ENCODE assay signal across 22 cellular contexts in the genomic region with DNA sequence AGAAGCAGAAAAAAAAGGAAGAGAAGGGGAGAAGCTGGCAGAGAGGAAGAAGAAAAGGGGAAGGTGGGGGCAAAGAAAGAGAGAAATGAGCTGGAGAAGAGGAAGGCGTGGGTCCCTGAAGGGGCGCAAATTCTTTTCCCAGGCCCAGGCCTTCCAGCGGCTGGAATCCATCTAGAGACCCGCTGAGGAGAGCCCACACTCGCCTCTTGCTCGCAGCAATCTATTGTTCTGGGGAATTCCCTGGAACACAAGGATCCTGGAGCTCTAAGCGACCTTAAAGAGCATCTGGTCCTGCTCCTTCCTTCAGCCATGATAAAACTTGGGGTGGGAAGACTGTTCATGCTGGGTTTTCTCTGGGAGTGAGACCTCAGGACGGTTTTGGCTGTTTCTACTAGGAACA.
"Had no signal": no experiment of that assay in that cellular context is flagged by ENCODE, and none has a peak within 500 bp of the region (broad histone marks: within the 10 kb centered on the region; RNA-seq: fewer than 3 reads in every experiment).

No MANE protein-coding gene starts in this region.

- H3K4me3 ChIP-seq: heart right ventricle, left ventricle myocardium inferior, lower lobe of right lung, spleen, tibial nerve, upper lobe of right lung, vagina had no signal

- H3K27ac ChIP-seq: dorsolateral prefrontal cortex, heart right ventricle, left ventricle myocardium inferior, lower lobe of right lung, spleen, tibial nerve, upper lobe of right lung, vagina had no signal

- H3K4me1 Mint-ChIP-seq: stimulated activated memory B cell treated with anti-CD40 and anti-IgM and Interleukin-4, amounts not matched to agents 10 μg/mL and 1 μg/mL and 100 μg/mL, for 72 hours had no signal

- H3K36me3 ChIP-seq: heart right ventricle, left ventricle myocardium inferior, lower lobe of right lung, spleen, upper lobe of right lung, vagina had no signal

- H3K27me3 ChIP-seq: tibial nerve, vagina had no signal

- DNase-seq: cortex of kidney; effector CD8-positive, alpha-beta T cell; heart right ventricle; immature natural killer cell; left cardiac atrium; left ventricle myocardium inferior; lower lobe of right lung; naive thymus-derived CD8-positive, alpha-beta T cell; posterior cingulate gyrus; stimulated activated CD4-positive, alpha-beta T cell treated with anti-CD3 and anti-CD28 coated beads, Interleukin-15, amount 100 ng/mL, for 24 hours; stimulated activated CD4-positive, alpha-beta T cell treated with anti-CD3 and anti-CD28 coated beads, Interleukin-1b, Interleukin-23, amount 100 ng/mL, for 48 hours; stimulated activated CD4-positive, alpha-beta T cell treated with anti-CD3 and anti-CD28 coated beads, Interleukin-4, amount 100 ng/mL, for 24 hours; upper lobe of right lung had no signal

- H3K27ac Mint-ChIP-seq: memory B cell; naive thymus-derived CD8-positive, alpha-beta T cell; stimulated activated memory B cell treated with anti-CD40 and anti-IgM and Interleukin-4, amounts not matched to agents 10 μg/mL and 1 μg/mL and 100 μg/mL, for 72 hours; stimulated activated naive CD8-positive, alpha-beta T cell treated with anti-CD3 and anti-CD28 coated beads, Interleukin-15, Interleukin-2, amounts not matched to agents 100 ng/mL and 50 ng/mL, for 24 hours had no signal

- H3K4me1 ChIP-seq: left ventricle myocardium inferior, lower lobe of right lung, tibial nerve, upper lobe of right lung, vagina had no signal

- H3K9me3 ChIP-seq: left ventricle myocardium inferior, lower lobe of right lung, spleen, tibial nerve, upper lobe of right lung, vagina had no signal

- H3K9me3 Mint-ChIP-seq: memory B cell; stimulated activated naive CD8-positive, alpha-beta T cell treated with anti-CD3 and anti-CD28 coated beads, Interleukin-15, Interleukin-2, amounts not matched to agents 100 ng/mL and 50 ng/mL, for 24 hours had no signal

- FAIRE-seq: frontal cortex, keratinocyte had no signal

- H3K4me3 Mint-ChIP-seq: immature natural killer cell; memory B cell; stimulated activated memory B cell treated with anti-CD40 and anti-IgM and Interleukin-4, amounts not matched to agents 10 μg/mL and 1 μg/mL and 100 μg/mL, for 72 hours; stimulated activated naive CD8-positive, alpha-beta T cell treated with anti-CD3 and anti-CD28 coated beads, Interleukin-15, Interleukin-2, amounts not matched to agents 100 ng/mL and 50 ng/mL, for 24 hours had no signal
